ENCODE assay signal across 11 cellular contexts in the genomic region with DNA sequence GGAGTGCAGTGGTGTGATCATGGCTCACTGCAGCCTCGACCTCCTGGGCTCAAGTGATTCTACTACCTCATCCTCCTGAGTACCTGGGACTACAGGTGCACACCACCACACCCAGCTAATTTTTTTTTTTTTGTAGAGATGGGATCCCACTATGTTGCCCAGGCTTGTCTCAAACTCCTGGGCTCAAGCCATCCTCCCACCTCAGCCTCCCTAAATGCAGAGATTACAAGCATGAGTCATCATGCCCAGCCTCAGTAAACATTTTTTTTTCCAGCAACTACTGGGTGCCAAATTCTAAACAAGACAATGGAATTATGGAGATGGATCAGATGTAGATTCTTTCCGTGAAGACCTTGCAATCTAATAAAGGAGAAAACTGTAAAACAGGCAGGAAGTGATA. TPM values are rescaled to one million over a fixed set of nuclear protein-coding genes. Genes with fewer than 3 reads are reported as not detected.
A peak's percentile ranks its signal among the peaks of the same experiment; 100 is the strongest.
DNase-seq lines count a peak whose midpoint lies in the region; ATAC-seq, FAIRE-seq and TF ChIP-seq lines count a peak whose summit lies in the region.
"Not testable (repeated sequence)": the region's sequence is repeated elsewhere in the genome, so short reads cannot be mapped to it uniquely, and the experiment has no call there.
"Had no signal": no experiment of that assay in that cellular context is flagged by ENCODE, and none has a peak within 500 bp of the region (broad histone marks: within the 10 kb centered on the region; RNA-seq: fewer than 3 reads in every experiment).

No MANE protein-coding gene starts in this region.

- FAIRE-seq in HepG2 (lab: Jason Lieb, UNC), result not testable (repeated sequence)

- H3K4me3 Mint-ChIP-seq in MCF 10A (ENCODE audit: unreplicated experiment), result not testable (repeated sequence)

- ATAC-seq in PC-3, HepG2: not testable (repeated sequence)

- not testable (repeated sequence) for H3K9ac ChIP-seq in PC-3 (ENCODE audit: low read length); HepG2 (ENCODE audit: insufficient read depth, low read depth, low read length)

- not testable (repeated sequence) for H3K79me2 ChIP-seq in PC-3 (ENCODE audit: low read length); HepG2 (ENCODE audit: insufficient read depth, low read length)

- H3K4me2 ChIP-seq in PC-3 (ENCODE audit: low read length); HepG2 (ENCODE audit: low read depth, low read length): not testable (repeated sequence)

- not testable (repeated sequence) for H3K9me3 Mint-ChIP-seq in MCF 10A (ENCODE audit: unreplicated experiment)

- H3K4me1 Mint-ChIP-seq in MCF 10A (ENCODE audit: insufficient read depth, unreplicated experiment), result peaks cover 16% of the 10 kb centered on the region

- CTCF ChIA-PET in PC-3 (lab: Charles Lee), result interaction anchor here (0.6 to 0.8 kb wide), 2 partner anchors 42 to 542 kb away, joined by 4 read pairs; no protein-coding TSS in a partner anchor
- CTCF ChIA-PET in MCF 10A (lab: Yijun Ruan, JAX), result interaction anchor here (0.6 to 49.6 kb wide), 7 partner anchors 9 to 1942 kb away, joined by 3 to 1546 read pairs (median 3); a partner anchor contains a TSS
- CTCF ChIA-PET in HepG2 (lab: Yijun Ruan, JAX; ENCODE audit: low intra/inter-chr PET ratio, low total read pairs), result not testable (repeated sequence)

- TF ChIP-seq POLR2A in HepG2 (IDR thresholded peaks at IDR 0.05; ENCODE audit: insufficient read depth in 1 of 2, low read depth in 2 of 2, low read length in 2 of 2), result not testable (repeated sequence)

- intact Hi-C loops in PC-3 (cut with micrococcal nuclease); MCF 10A (cut with micrococcal nuclease); dorsolateral prefrontal cortex (cut with DNase I); HepG2 (cut with micrococcal nuclease; ENCODE audit: unreplicated experiment): not testable (repeated sequence)

- not testable (repeated sequence) for H2AFZ ChIP-seq in PC-3 (ENCODE audit: low read length); HepG2 (ENCODE audit: low read length)

- in situ Hi-C loops in HepG2 (cut with HindIII; ENCODE audit: extremely low pct_ligation_motif_present, low pct_unique_long_range_greater_than_20kb), result not testable (repeated sequence)

- not testable (repeated sequence) for H4K20me1 ChIP-seq in PC-3 (ENCODE audit: low read length); HepG2 (ENCODE audit: insufficient read depth, low read length)

- 94% methylated on average over 2 of the region's 2 CpGs for WGBS in HepG2 (ENCODE audit: low lambda C conversion rate)

- DNase-seq in M059J (ENCODE audit: low read depth), result peak; percentile 8
- peak; percentile 37 for DNase-seq in PC-3
- DNase-seq in MCF 10A (ENCODE audit: unreplicated experiment), result peak; percentile 43
- not testable (repeated sequence) for DNase-seq in dorsolateral prefrontal cortex; HepG2 (ENCODE audit: low spot score)
- DNase-seq in substantia nigra (lab: John Stamatoyannopoulos, UW), result peak in 1 of 49 donors; percentile 4

- not testable (repeated sequence) for H3K9me3 ChIP-seq in PC-3 (ENCODE audit: low read length); HepG2 (ENCODE audit: low read length)

- not testable (repeated sequence) for H3K9me2 ChIP-seq in PC-3 (replicated peaks; ENCODE audit: low read length)

- H3K4me1 ChIP-seq in PC-3 (ENCODE audit: insufficient read depth, low read length), result not testable (repeated sequence)
- H3K4me1 ChIP-seq in HepG2 (ENCODE audit: insufficient read depth, low read length), result peaks cover 97% of the 10 kb centered on the region

- not testable (repeated sequence) for H3K36me3 Mint-ChIP-seq in MCF 10A (ENCODE audit: insufficient read depth, unreplicated experiment)

- H3K27me3 Mint-ChIP-seq in MCF 10A (ENCODE audit: insufficient read depth, unreplicated experiment), result peaks cover 93% of the 10 kb centered on the region

- H3F3A ChIP-seq in PC-3 (ENCODE audit: low read length, unreplicated experiment), result not testable (repeated sequence)

- H3K36me3 ChIP-seq in PC-3 (ENCODE audit: low read depth, low read length); HepG2 (replicated peaks in 1 of 2; ENCODE audit: control insufficient read depth in 1 of 2, insufficient read depth in 2 of 2, low read length in 2 of 2): not testable (repeated sequence)

- not testable (repeated sequence) for H3K27ac Mint-ChIP-seq in MCF 10A (ENCODE audit: low read depth, unreplicated experiment)

- H3K27me3 ChIP-seq in PC-3 (ENCODE audit: low read length), result peaks cover 66% of the 10 kb centered on the region
- H3K27me3 ChIP-seq in dorsolateral prefrontal cortex; HepG2 (ENCODE audit: control insufficient read depth in 1 of 2, insufficient read depth in 2 of 2, low read length in 2 of 2): not testable (repeated sequence)

- H3K27ac ChIP-seq in PC-3 (ENCODE audit: low read length); HepG2 (ENCODE audit: extremely low read length, insufficient read depth, low read length): not testable (repeated sequence)
- H3K27ac ChIP-seq in dorsolateral prefrontal cortex (peak overlapping the region in 58 of 59 donors; percentile 0 to 100 (median 84)), substantia nigra (ENCODE audit: low read depth, low read length, poor library complexity, severe bottlenecking) (peak overlapping the region; percentile 70)

- not testable (repeated sequence) for H3K4me3 ChIP-seq in PC-3 (ENCODE audit: low read length); dorsolateral prefrontal cortex; HepG2 (replicated peaks in 1 of 3; ENCODE audit: insufficient read depth in 1 of 3, low read depth in 2 of 3, low read length in 3 of 3)

- TF ChIP-seq EP300 in HepG2 (IDR thresholded peaks at IDR 0.05; ENCODE audit: low read depth in 2 of 2, low read length in 2 of 2); HepG2 (CRISPR knock-in tag; IDR thresholded peaks at IDR 0.05; ENCODE audit: borderline replicate concordance): not testable (repeated sequence)

- TF ChIP-seq RAD21 in HepG2 (CRISPR knock-in tag; IDR thresholded peaks at IDR 0.05), result not testable (repeated sequence)

- POLR2A ChIA-PET in PC-3 (lab: Charles Lee; ENCODE audit: unreplicated experiment); HepG2 (lab: Yijun Ruan, JAX): not testable (repeated sequence)
- POLR2A ChIA-PET in MCF 10A (lab: Yijun Ruan, JAX), result interaction anchor here (0.6 to 1.4 kb wide), 3 partner anchors 17 to 27 kb away, joined by 3 to 7 read pairs (median 4); a partner anchor contains a TSS

- TF ChIP-seq CTCF in PC-3 (conservative IDR thresholded peaks at IDR 0.05; ENCODE audit: low read depth, low read length); MCF 10A (IDR thresholded peaks at IDR 0.05; ENCODE audit: unreplicated experiment); dorsolateral prefrontal cortex (IDR thresholded peaks at IDR 0.05 in 54 of 56, conservative IDR thresholded peaks at IDR 0.05 in 2 of 56; ENCODE audit: low read depth in 1 of 56, partially characterized antibody in 56 of 56); HepG2 (CRISPR knock-in tag; IDR thresholded peaks at IDR 0.05): not testable (repeated sequence)

- not testable (repeated sequence) for BruUV-seq in PC-3 (replicated peaks; lab: Mats Ljungman, UMichigan); MCF 10A (replicated peaks; lab: Mats Ljungman, UMichigan); HepG2 (replicated peaks; lab: Mats Ljungman, UMichigan)

RNA-seq across cellular contexts. Expression of a gene that starts 18.4 kb away (rescaled TPM):
- 3.4 and 4.0 TPM in 2 replicates for total RNA-seq in M059J (2014; rRNA removed; shearing (Covaris generic))
- 6.7 and 6.9 TPM in 2 replicates for total RNA-seq in PC-3 (2014; rRNA removed)
- 7.7 and 10.1 TPM in 2 replicates for total RNA-seq in MCF 10A (2022)
- 10 to 100 TPM in 7 of 120 experiments, 1 to 10 TPM in 113; 4.7 to 13.1 (median 7.1) TPM for total RNA-seq in dorsolateral prefrontal cortex
- total RNA-seq in HepG2 (2016; rRNA removed; fragmentation: Illumina TruSeq; extraction: Trizol), result 2.9 and 4.6 TPM in 2 replicates
- 0.53 and 0.61 TPM in 2 replicates for total RNA-seq in HepG2 (2016; cell fraction: cytosol; rRNA removed; fragmentation: Illumina TruSeq; extraction: Trizol; ENCODE audit: low read depth)
- 2.7 and 4.5 TPM in 2 replicates for total RNA-seq in HepG2 (2016; cell fraction: insoluble cytoplasmic fraction; rRNA removed; fragmentation: Illumina TruSeq; extraction: Trizol)
- 1.7 and 2.0 TPM in 2 replicates for total RNA-seq in HepG2 (2016; cell fraction: membrane; rRNA removed; fragmentation: Illumina TruSeq; extraction: Trizol)
- 4.9 and 5.7 TPM in 2 replicates for total RNA-seq in HepG2 (2016; cell fraction: nucleus; rRNA removed; fragmentation: Illumina TruSeq; extraction: Trizol)
- 3.4 TPM in 2 replicates for polyA plus RNA-seq in HepG2 (2011; rRNA removed)
- polyA plus RNA-seq in HepG2 (2011; cell fraction: cytosol; rRNA removed), result 2.0 and 2.9 TPM in 2 replicates
- polyA plus RNA-seq in HepG2 (2011; cell fraction: nucleus; rRNA removed), result 2.3 and 3.2 TPM in 2 replicates
- polyA plus RNA-seq in HepG2 (2012), result 3.1 and 4.0 TPM in 2 replicates
- polyA plus RNA-seq in HepG2 (2016; cell fraction: cytosol; fragmentation: Illumina TruSeq; extraction: Trizol; ENCODE audit: low read depth), result 0.49 and 0.60 TPM in 2 replicates
- 3.1 and 3.3 TPM in 2 replicates for polyA plus RNA-seq in HepG2 (2016; cell fraction: insoluble cytoplasmic fraction; fragmentation: Illumina TruSeq; extraction: Trizol; ENCODE audit: low read depth)
- polyA plus RNA-seq in HepG2 (2016; cell fraction: membrane; fragmentation: Illumina TruSeq; extraction: Trizol; ENCODE audit: low read depth), result 1.3 and 1.6 TPM in 2 replicates
- polyA plus RNA-seq in HepG2 (2016; cell fraction: nucleus; fragmentation: Illumina TruSeq; extraction: Trizol; ENCODE audit: insufficient read depth, low read depth), result 7.6 and 8.5 TPM in 2 replicates
- polyA minus RNA-seq in HepG2 (2011; rRNA and poly(A)+ RNA removed; ENCODE audit: low replicate concordance), result 0.89 and 4.2 TPM in 2 replicates
- 2.1 and 2.4 TPM in 2 replicates for polyA minus RNA-seq in HepG2 (2011; cell fraction: cytosol; rRNA and poly(A)+ RNA removed)
- polyA minus RNA-seq in HepG2 (2011; cell fraction: nucleus; rRNA and poly(A)+ RNA removed), result 4.0 and 5.3 TPM in 2 replicates

RNA-seq across cellular contexts. Expression of a gene that starts 19.8 kb away (rescaled TPM):
- not detected in 2 replicates for total RNA-seq in M059J (2014; rRNA removed; shearing (Covaris generic))
- 0.15 TPM in 1 of 2 replicates, not detected in the other for total RNA-seq in PC-3 (2014; rRNA removed)
- total RNA-seq in MCF 10A (2022), result not detected in 2 replicates
- 100 to 1,000 TPM in 99 of 120 experiments, 10 to 100 TPM in 21; 53.1 to 378 (median 135) TPM for total RNA-seq in dorsolateral prefrontal cortex
- total RNA-seq in HepG2 (2016; rRNA removed; fragmentation: Illumina TruSeq; extraction: Trizol), result 4.1 and 4.4 TPM in 2 replicates
- 1.3 and 1.6 TPM in 2 replicates for total RNA-seq in HepG2 (2016; cell fraction: cytosol; rRNA removed; fragmentation: Illumina TruSeq; extraction: Trizol; ENCODE audit: low read depth)
- 3.2 and 4.0 TPM in 2 replicates for total RNA-seq in HepG2 (2016; cell fraction: insoluble cytoplasmic fraction; rRNA removed; fragmentation: Illumina TruSeq; extraction: Trizol)
- 3.8 and 4.4 TPM in 2 replicates for total RNA-seq in HepG2 (2016; cell fraction: membrane; rRNA removed; fragmentation: Illumina TruSeq; extraction: Trizol)
- total RNA-seq in HepG2 (2016; cell fraction: nucleus; rRNA removed; fragmentation: Illumina TruSeq; extraction: Trizol), result 8.4 and 9.2 TPM in 2 replicates
- polyA plus RNA-seq in HepG2 (2011; rRNA removed), result 9.9 and 10.3 TPM in 2 replicates
- polyA plus RNA-seq in HepG2 (2011; cell fraction: cytosol; rRNA removed), result 5.4 and 7.7 TPM in 2 replicates
- polyA plus RNA-seq in HepG2 (2011; cell fraction: nucleus; rRNA removed), result 16.5 and 20.7 TPM in 2 replicates
- 3.2 and 4.8 TPM in 2 replicates for polyA plus RNA-seq in HepG2 (2012)
- polyA plus RNA-seq in HepG2 (2016; cell fraction: cytosol; fragmentation: Illumina TruSeq; extraction: Trizol; ENCODE audit: low read depth), result 1.4 and 1.8 TPM in 2 replicates
- 6.3 and 7.5 TPM in 2 replicates for polyA plus RNA-seq in HepG2 (2016; cell fraction: insoluble cytoplasmic fraction; fragmentation: Illumina TruSeq; extraction: Trizol; ENCODE audit: low read depth)
- polyA plus RNA-seq in HepG2 (2016; cell fraction: membrane; fragmentation: Illumina TruSeq; extraction: Trizol; ENCODE audit: low read depth), result 3.7 and 3.9 TPM in 2 replicates
- polyA plus RNA-seq in HepG2 (2016; cell fraction: nucleus; fragmentation: Illumina TruSeq; extraction: Trizol; ENCODE audit: insufficient read depth, low read depth), result 20.4 and 22.0 TPM in 2 replicates
- 34.8 TPM in 1 of 2 replicates, not detected in the other for polyA minus RNA-seq in HepG2 (2011; rRNA and poly(A)+ RNA removed; ENCODE audit: low replicate concordance)
- polyA minus RNA-seq in HepG2 (2011; cell fraction: cytosol; rRNA and poly(A)+ RNA removed), result 4.8 and 5.5 TPM in 2 replicates
- polyA minus RNA-seq in HepG2 (2011; cell fraction: nucleus; rRNA and poly(A)+ RNA removed), result 6.7 and 8.1 TPM in 2 replicates
- total RNA-seq: A172; A673; Calu3; CD4-positive, alpha-beta memory T cell had no signal
- polyA plus RNA-seq: BJ had no signal

RNA-seq across cellular contexts. Expression of a gene that starts 31.2 kb away (rescaled TPM):
- total RNA-seq in M059J (2014; rRNA removed; shearing (Covaris generic)), result not detected in 2 replicates
- not detected in 2 replicates for total RNA-seq in PC-3 (2014; rRNA removed)
- total RNA-seq in MCF 10A (2022), result 0.07 TPM in 1 of 2 replicates, not detected in the other
- total RNA-seq in dorsolateral prefrontal cortex, result 100 to 1,000 TPM in 76 of 120 experiments, 10 to 100 TPM in 44; 68.4 to 189 (median 105) TPM
- total RNA-seq in HepG2 (2016; rRNA removed; fragmentation: Illumina TruSeq; extraction: Trizol), result not detected in 2 replicates
- total RNA-seq in HepG2 (2016; cell fraction: cytosol; rRNA removed; fragmentation: Illumina TruSeq; extraction: Trizol; ENCODE audit: low read depth), result not detected in 2 replicates
- not detected in 2 replicates for total RNA-seq in HepG2 (2016; cell fraction: insoluble cytoplasmic fraction; rRNA removed; fragmentation: Illumina TruSeq; extraction: Trizol)
- total RNA-seq in HepG2 (2016; cell fraction: membrane; rRNA removed; fragmentation: Illumina TruSeq; extraction: Trizol), result not detected in 2 replicates
- not detected in 2 replicates for total RNA-seq in HepG2 (2016; cell fraction: nucleus; rRNA removed; fragmentation: Illumina TruSeq; extraction: Trizol)
- polyA plus RNA-seq in HepG2 (2011; rRNA removed), result not detected in 2 replicates
- polyA plus RNA-seq in HepG2 (2011; cell fraction: cytosol; rRNA removed), result 0.01 TPM in 1 of 2 replicates, not detected in the other
- polyA plus RNA-seq in HepG2 (2011; cell fraction: nucleus; rRNA removed), result 0.03 and 0.06 TPM in 2 replicates
- polyA plus RNA-seq in HepG2 (2012), result not detected in 2 replicates
- not detected in 2 replicates for polyA plus RNA-seq in HepG2 (2016; cell fraction: cytosol; fragmentation: Illumina TruSeq; extraction: Trizol; ENCODE audit: low read depth)
- polyA plus RNA-seq in HepG2 (2016; cell fraction: insoluble cytoplasmic fraction; fragmentation: Illumina TruSeq; extraction: Trizol; ENCODE audit: low read depth), result not detected in 2 replicates
- polyA plus RNA-seq in HepG2 (2016; cell fraction: membrane; fragmentation: Illumina TruSeq; extraction: Trizol; ENCODE audit: low read depth), result not detected in 2 replicates
- not detected in 2 replicates for polyA plus RNA-seq in HepG2 (2016; cell fraction: nucleus; fragmentation: Illumina TruSeq; extraction: Trizol; ENCODE audit: insufficient read depth, low read depth)
- not detected in 2 replicates for polyA minus RNA-seq in HepG2 (2011; rRNA and poly(A)+ RNA removed; ENCODE audit: low replicate concordance)
- not detected in 2 replicates for polyA minus RNA-seq in HepG2 (2011; cell fraction: cytosol; rRNA and poly(A)+ RNA removed)
- not detected in 2 replicates for polyA minus RNA-seq in HepG2 (2011; cell fraction: nucleus; rRNA and poly(A)+ RNA removed)
- total RNA-seq: A172; A673; Calu3; CD4-positive, alpha-beta memory T cell had no signal
- polyA plus RNA-seq: BJ; CD4-positive, alpha-beta memory T cell had no signal

RNA-seq across cellular contexts. Expression of a gene that starts 48.2 kb away (rescaled TPM):
- total RNA-seq in M059J (2014; rRNA removed; shearing (Covaris generic)), result 11.4 and 29.9 TPM in 2 replicates
- total RNA-seq in PC-3 (2014; rRNA removed) (37.1 and 49.1 TPM in 2 replicates), MCF 10A (2022) (13.8 and 19.7 TPM in 2 replicates), dorsolateral prefrontal cortex (100 to 1,000 TPM; 106 to 269 (median 187) TPM), HepG2 (2016; rRNA removed; fragmentation: Illumina TruSeq; extraction: Trizol) (8.0 and 24.0 TPM in 2 replicates)
- 1.8 and 1.9 TPM in 2 replicates for total RNA-seq in HepG2 (2016; cell fraction: cytosol; rRNA removed; fragmentation: Illumina TruSeq; extraction: Trizol; ENCODE audit: low read depth)
- total RNA-seq in HepG2 (2016; cell fraction: insoluble cytoplasmic fraction; rRNA removed; fragmentation: Illumina TruSeq; extraction: Trizol), result 7.7 and 25.9 TPM in 2 replicates
- 3.4 and 4.0 TPM in 2 replicates for total RNA-seq in HepG2 (2016; cell fraction: membrane; rRNA removed; fragmentation: Illumina TruSeq; extraction: Trizol)
- 24.1 and 29.5 TPM in 2 replicates for total RNA-seq in HepG2 (2016; cell fraction: nucleus; rRNA removed; fragmentation: Illumina TruSeq; extraction: Trizol)
- polyA plus RNA-seq in HepG2 (2011; rRNA removed), result 41.0 and 52.1 TPM in 2 replicates
- 36.7 and 58.5 TPM in 2 replicates for polyA plus RNA-seq in HepG2 (2011; cell fraction: cytosol; rRNA removed)
- 81.8 and 93.4 TPM in 2 replicates for polyA plus RNA-seq in HepG2 (2011; cell fraction: nucleus; rRNA removed)
- polyA plus RNA-seq in HepG2 (2012), result 24.4 and 32.1 TPM in 2 replicates
- 1.6 and 1.8 TPM in 2 replicates for polyA plus RNA-seq in HepG2 (2016; cell fraction: cytosol; fragmentation: Illumina TruSeq; extraction: Trizol; ENCODE audit: low read depth)
- 7.6 and 8.9 TPM in 2 replicates for polyA plus RNA-seq in HepG2 (2016; cell fraction: insoluble cytoplasmic fraction; fragmentation: Illumina TruSeq; extraction: Trizol; ENCODE audit: low read depth)
- 2.6 and 3.2 TPM in 2 replicates for polyA plus RNA-seq in HepG2 (2016; cell fraction: membrane; fragmentation: Illumina TruSeq; extraction: Trizol; ENCODE audit: low read depth)
- polyA plus RNA-seq in HepG2 (2016; cell fraction: nucleus; fragmentation: Illumina TruSeq; extraction: Trizol; ENCODE audit: insufficient read depth, low read depth), result 46.1 TPM in 2 replicates
- polyA minus RNA-seq in HepG2 (2011; rRNA and poly(A)+ RNA removed; ENCODE audit: low replicate concordance), result 27.5 and 60.2 TPM in 2 replicates
- polyA minus RNA-seq in HepG2 (2011; cell fraction: cytosol; rRNA and poly(A)+ RNA removed), result 25.5 and 26.7 TPM in 2 replicates
- polyA minus RNA-seq in HepG2 (2011; cell fraction: nucleus; rRNA and poly(A)+ RNA removed), result 11.6 and 14.0 TPM in 2 replicates

Comparison
In these comparisons a context has a peak if more than half of its experiments do, and no peak if none do; other contexts are left out.
1. RNA of a gene that starts 19.8 kb away (total RNA-seq): 53.1 to 378 TPM in dorsolateral prefrontal cortex; 1.3 to 9.2 TPM in HepG2, not detected in MCF 10A, 0.15 TPM in PC-3 and not detected in M059J; every median in the first group is over 4 times any median in the second.
2. RNA of a gene that starts 31.2 kb away (total RNA-seq): 68.4 to 189 TPM in dorsolateral prefrontal cortex; 0.07 TPM in MCF 10A, not detected in M059J, not detected in PC-3 and not detected in HepG2; every median in the first group is over 10 times any median in the second.